ENCODE assay signal across 8 cellular contexts in the genomic region with DNA sequence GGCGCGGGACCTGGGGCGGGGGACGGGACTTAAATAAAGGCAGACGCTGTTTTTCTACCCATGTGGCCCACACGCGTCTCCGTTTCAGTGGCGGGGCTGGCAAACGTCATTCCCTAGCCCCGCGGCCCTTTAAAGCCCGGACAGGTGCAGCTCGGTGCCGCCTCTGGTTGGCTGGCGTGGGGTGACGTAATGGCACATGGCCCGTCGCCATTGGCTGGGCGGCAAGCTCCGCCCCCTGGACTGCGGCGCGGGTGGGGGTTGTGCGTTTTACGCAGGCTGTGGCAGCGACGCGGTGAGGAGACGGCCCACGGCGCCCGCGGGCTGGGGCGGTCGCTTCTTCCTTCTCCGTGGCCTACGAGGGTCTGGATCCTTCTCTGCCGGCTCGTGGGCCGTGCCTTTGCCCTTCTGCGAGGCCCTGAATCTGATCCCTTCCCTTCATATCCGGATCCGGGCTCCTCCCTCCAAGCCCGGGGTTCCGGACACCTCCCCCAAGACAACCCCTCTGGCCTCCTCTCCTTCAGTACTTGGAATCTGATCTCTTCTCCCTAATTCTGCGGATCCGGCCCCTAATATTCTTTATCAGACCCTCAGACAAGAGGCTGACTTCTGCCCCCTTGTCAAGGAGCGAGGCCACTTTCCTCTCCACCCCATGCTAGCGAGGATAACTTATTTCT. TPM values are rescaled to one million over a fixed set of nuclear protein-coding genes. Genes with fewer than 3 reads are reported as not detected.
A peak's percentile ranks its signal among the peaks of the same experiment; 100 is the strongest.
DNase-seq lines count a peak whose midpoint lies in the region; TF ChIP-seq lines count a peak whose summit lies in the region.

Gene CRELD1, plus strand, starts transcription at position 274 of the 674 bp plus-strand sequence. CDS start 605 bp downstream, outside the sequence.

- TF ChIP-seq EP300 in stomach (IDR thresholded peaks at IDR 0.05) = no peak

- peak within 1 kb of the TSS; percentile 93 for H3K4me3 Mint-ChIP-seq in neural crest cell

- WGBS in stomach, 5 donors = 0 to 1% (median 0%) methylated on average over 31 to 50 of the region's 50 CpGs

- H3K36me3 Mint-ChIP-seq in neural crest cell (ENCODE audit: low read depth) = no peaks in the 10 kb centered on the region

- TF ChIP-seq POLR2A in stomach (IDR thresholded peaks at IDR 0.05) = peak in 2 of 4 donors; percentile 12 to 83

- peaks cover 9 to 51% (median 40%) of the 10 kb centered on the region in 4 donors for H3K36me3 ChIP-seq in stomach

- DNase-seq in ELF-1 (ENCODE audit: low read depth, low spot score) (peak; percentile 97), H4 (ENCODE audit: low spot score) (peak; percentile 86), M059J (ENCODE audit: low read depth) (peak; percentile 83), SIG-M5 treated with dmso at 0.1 percent for 504 hours (lab: John Stamatoyannopoulos, UW; ENCODE audit: unreplicated experiment) (peak; percentile 99), activated gamma-delta T cell (lab: John Stamatoyannopoulos, UW) (peak; percentile 93), fibroblast of villous mesenchyme (ENCODE audit: low read depth) (peak; percentile 91), neural crest cell (ENCODE audit: low read depth, low spot score) (peak; percentile 87), stomach (peak; percentile 98)

- H3K4me1 Mint-ChIP-seq in neural crest cell = peaks cover 34% of the 10 kb centered on the region

- no peaks in the 10 kb centered on the region for H3K9me3 ChIP-seq in stomach

- peaks cover 12 to 53% (median 47%) of the 10 kb centered on the region in 4 donors for H3K4me1 ChIP-seq in stomach

- peak within 1 kb of the TSS; percentile 84 for H3K4me3 ChIP-seq in fibroblast of villous mesenchyme (ENCODE audit: low read depth, low read length)
- peak within 1 kb of the TSS; percentile 64 to 78 (median 76) for H3K4me3 ChIP-seq in stomach

- peak within 1 kb of the TSS; percentile 93 to 98 (median 95) for H3K27ac ChIP-seq in stomach

- H3K27me3 ChIP-seq in stomach = no peaks in the 10 kb centered on the region

- no peaks in the 10 kb centered on the region for H3K27me3 Mint-ChIP-seq in neural crest cell (ENCODE audit: low read depth)

- TF ChIP-seq CTCF in fibroblast of villous mesenchyme (IDR thresholded peaks at IDR 0.05; ENCODE audit: insufficient read depth, low read depth, low read length) (no peak), neural crest cell (conservative IDR thresholded peaks at IDR 0.05) (no peak), stomach (IDR thresholded peaks at IDR 0.05) (no peak)

- peak within 1 kb of the TSS; percentile 83 for H3K27ac Mint-ChIP-seq in neural crest cell (ENCODE audit: unreplicated experiment)

- H3K9me3 Mint-ChIP-seq in neural crest cell = no peaks in the 10 kb centered on the region

- intact Hi-C loops in stomach (cut with DNase I; ENCODE audit: low total_unique reads) = no loop called here

RNA-seq across cellular contexts. Expression of gene CRELD1, which starts in this region (rescaled TPM):
- total RNA-seq in H4 (2014; rRNA removed; shearing (Covaris generic)) = 7.4 and 8.7 TPM in 2 replicates
- total RNA-seq in M059J (2014; rRNA removed; shearing (Covaris generic)) = 7.7 and 12.0 TPM in 2 replicates
- total RNA-seq in fibroblast of villous mesenchyme (13.2 and 16.0 TPM in 2 replicates), neural crest cell (16.9 and 18.3 TPM in 2 replicates), stomach (10 to 100 TPM in 4 of 5 donors, 1 to 10 TPM in 1; 6.2 to 71.5 (median 23.9) TPM)
- 10 to 100 TPM in 2 of 3 donors, 1 to 10 TPM in 1; 7.5 to 52.3 (median 21.6) TPM for polyA plus RNA-seq in stomach

Comparison
In these comparisons a context has a peak if more than half of its experiments do, and no peak if none do; other contexts are left out.
1. Peak in every context shown above with its lines: DNase-seq, H3K4me3 ChIP-seq and H3K27ac ChIP-seq.